Comparison of ENCODE assay signal across 5 cellular contexts in genomic region chr4:11813951-11814446, GRCh38.
"Had no signal": no experiment of that assay in that cellular context is flagged by ENCODE, and none has a peak within 500 bp of the region (broad histone marks: within the 10 kb centered on the region; RNA-seq: fewer than 3 reads in every experiment).

No MANE protein-coding gene starts in this region.

- H3K9me3 ChIP-seq: HAP-1 had no signal

- H3K4me1 ChIP-seq: HAP-1 had no signal

- H3K36me3 ChIP-seq: HAP-1 had no signal

- H3K27ac ChIP-seq: GM23248 had no signal

- DNase-seq: GM23248, GOT3, H7, IMR-90 had no signal

- H3K4me3 ChIP-seq: GM23248, HAP-1 had no signal

- H3K9ac ChIP-seq: GM23248 had no signal

- H2AFZ ChIP-seq: GM23248 had no signal
